Comparison of ENCODE assay signal across 23 cellular contexts in the genomic region with DNA sequence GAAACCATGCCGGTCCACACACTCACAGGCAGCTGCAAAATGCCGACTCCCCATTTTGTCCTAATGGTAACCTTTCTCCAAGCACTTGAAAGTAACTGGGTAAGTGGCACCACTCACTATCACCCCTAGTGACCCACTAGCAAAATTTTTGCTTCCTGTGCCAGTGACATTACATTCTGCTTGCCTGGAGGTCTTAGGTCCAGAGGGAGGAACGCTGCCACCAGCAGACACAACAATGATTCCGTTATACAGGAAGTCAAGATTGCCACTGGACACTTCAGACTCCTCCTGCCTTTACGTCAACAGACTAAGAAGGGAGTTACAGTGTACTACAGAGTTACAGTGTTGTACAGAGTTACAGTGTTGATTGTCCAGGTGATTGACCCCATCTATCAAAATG. TPM values are rescaled to one million over a fixed set of nuclear protein-coding genes. Genes with fewer than 3 reads are reported as not detected.
DNase-seq lines count a peak whose midpoint lies in the region; ATAC-seq, FAIRE-seq and TF ChIP-seq lines count a peak whose summit lies in the region.
"Had no signal": no experiment of that assay in that cellular context is flagged by ENCODE, and none has a peak within 500 bp of the region (broad histone marks: within the 10 kb centered on the region; RNA-seq: fewer than 3 reads in every experiment).

No MANE protein-coding gene starts in this region.

- intact Hi-C loops in lower lobe of right lung (cut with DNase I) = no loop called here

- no peak overlapping the region for H2BK12ac ChIP-seq in H1 (ENCODE audit: low read depth, low read length)

- no peak overlapping the region for H3K14ac ChIP-seq in H1 (ENCODE audit: insufficient read length)

- no peak overlapping the region for H2BK120ac ChIP-seq in H1 (replicated peaks; ENCODE audit: low read depth, low read length)

- no peaks in the 10 kb centered on the region for H3K36me3 Mint-ChIP-seq in activated T-helper 17 cell treated with anti-CD3 and anti-CD28 coated beads, Interleukin-2, amount 50 U/mL, for 72 hours (ENCODE audit: low read depth)
- H3K36me3 Mint-ChIP-seq: CD4-positive, CD25-positive, alpha-beta regulatory T cell had no signal

- no peak overlapping the region for H3K56ac ChIP-seq in H1 (replicated peaks; ENCODE audit: insufficient read length, low read depth, low read length)

- POLR2A ChIA-PET in H1 (lab: Charles Lee; ENCODE audit: partially characterized antibody) = no interaction called here

- no peak for ATAC-seq in activated T-helper 17 cell treated with anti-CD3 and anti-CD28 coated beads, Interleukin-2, amount 50 U/mL, for 72 hours (replicated peaks)
- ATAC-seq in HG03342 (IDR thresholded peaks at IDR 0.05; ENCODE audit: unreplicated experiment) (no peak), lower lobe of right lung (no peak)

- DNase-seq in H1 (ENCODE audit: low read depth in 1 of 2, low spot score in 2 of 2) = no peak
- peak; percentile 74 for DNase-seq in left kidney (ENCODE audit: low read depth, low spot score)
- no peak for DNase-seq in activated CD8-positive, alpha-beta memory T cell treated with anti-CD3 and anti-CD28 coated beads for 24 hours
- no peak for DNase-seq in lower lobe of right lung
- DNase-seq: CD4-positive, CD25-positive, alpha-beta regulatory T cell; DND-41; KG1; NCI-H1105; NCI-H146; NCI-H2029; NCI-H2171; NCI-H345; NCI-H524 treated with DMSO at 0.1 percent for 48 hours; Right ventricle myocardium superior had no signal

- H2AK5ac ChIP-seq in H1 (ENCODE audit: low read depth, low read length) = no peak overlapping the region

- H3K4me3 ChIP-seq in GM12875 (ENCODE audit: low read depth, low read length) (no peak overlapping the region), OCI-LY3 (ENCODE audit: low read length) (no peak overlapping the region), H1 (ENCODE audit: extremely low read depth in 1 of 4, insufficient read depth in 2 of 4, low read depth in 3 of 4, low read length in 4 of 4) (no peak overlapping the region), lower lobe of right lung (no peak overlapping the region)
- H3K4me3 ChIP-seq: A549 had no signal

- no peak overlapping the region for H3K18ac ChIP-seq in H1 (ENCODE audit: extremely low read depth, low read length)

- no peak for TF ChIP-seq POLR2A in H1 (IDR thresholded peaks at IDR 0.05; ENCODE audit: control extremely low read depth in 1 of 2, low read depth in 2 of 2, low read length in 2 of 2)

- H3K79me1 ChIP-seq in H1 (ENCODE audit: low read depth, low read length) = no peaks in the 10 kb centered on the region

- H3K27ac Mint-ChIP-seq in activated T-helper 17 cell treated with anti-CD3 and anti-CD28 coated beads, Interleukin-2, amount 50 U/mL, for 72 hours = no peak overlapping the region
- H3K27ac Mint-ChIP-seq: B cell; CD4-positive, CD25-positive, alpha-beta regulatory T cell had no signal

- peaks cover 13% of the 10 kb centered on the region for H3K27me3 Mint-ChIP-seq in activated T-helper 17 cell treated with anti-CD3 and anti-CD28 coated beads, Interleukin-2, amount 50 U/mL, for 72 hours
- H3K27me3 Mint-ChIP-seq: B cell had no signal

- no peaks in the 10 kb centered on the region for H3K36me3 ChIP-seq in OCI-LY3 (replicated peaks; ENCODE audit: low read depth, low read length)
- H3K36me3 ChIP-seq in H1 (ENCODE audit: control insufficient read depth in 2 of 4, insufficient read depth in 4 of 4, low read length in 3 of 4) = no peaks in the 10 kb centered on the region
- H3K36me3 ChIP-seq in lower lobe of right lung = no peaks in the 10 kb centered on the region

- TF ChIP-seq CTCF in GM12875 (IDR thresholded peaks at IDR 0.05; ENCODE audit: borderline replicate concordance, insufficient read depth, low read depth, low read length) = 0 out of 2 replicates have a peak, but pooled peaks have one; percentile 5
- peak; percentile 12; the same call in 1 of the 2 replicates for TF ChIP-seq CTCF in OCI-LY3 (IDR thresholded peaks at IDR 0.05; ENCODE audit: low read depth, low read length)
- no peak for TF ChIP-seq CTCF in H1 (IDR thresholded peaks at IDR 0.05; ENCODE audit: control extremely low read depth in 1 of 3, insufficient read depth in 1 of 3, low read depth in 1 of 3, low read length in 3 of 3)
- no peak for TF ChIP-seq CTCF in lower lobe of right lung (IDR thresholded peaks at IDR 0.05)

- TF ChIP-seq EP300 in H1 (IDR thresholded peaks at IDR 0.05; ENCODE audit: borderline replicate concordance in 1 of 2, low read depth in 2 of 2, low read length in 2 of 2) = no peak

- no peak overlapping the region for H3K4ac ChIP-seq in H1 (replicated peaks; ENCODE audit: insufficient read length, low read depth, low read length)

- no peak overlapping the region for H4K5ac ChIP-seq in H1 (ENCODE audit: insufficient read length, low read depth, low read length)

- H3K9me3 ChIP-seq in OCI-LY3 (ENCODE audit: insufficient read depth, low read length) (no peaks in the 10 kb centered on the region), H1 (ENCODE audit: insufficient read depth in 2 of 2, low read depth in 1 of 2, low read length in 1 of 2) (no peaks in the 10 kb centered on the region; a peak in 1 of 4 replicates), lower lobe of right lung (no peaks in the 10 kb centered on the region)
- H3K9me3 ChIP-seq: A549 had no signal

- H3K4me2 ChIP-seq in OCI-LY3 (ENCODE audit: low read length) (no peak overlapping the region), H1 (ENCODE audit: insufficient read depth in 1 of 2, low read depth in 2 of 2, low read length in 2 of 2) (no peak overlapping the region)
- H3K4me2 ChIP-seq: A549 had no signal

- H3K79me2 ChIP-seq in OCI-LY3 (ENCODE audit: low read length) (no peaks in the 10 kb centered on the region), H1 (ENCODE audit: control insufficient read depth in 1 of 2, insufficient read depth in 2 of 2, low read length in 2 of 2) (no peaks in the 10 kb centered on the region)

- H3K4me1 ChIP-seq in OCI-LY3 (ENCODE audit: low read length) = peaks cover 10% of the 10 kb centered on the region
- no peaks in the 10 kb centered on the region for H3K4me1 ChIP-seq in H1 (replicated peaks in 1 of 4; ENCODE audit: control insufficient read depth in 3 of 4, insufficient read depth in 4 of 4, low read length in 3 of 4)
- H3K4me1 ChIP-seq in lower lobe of right lung = no peaks in the 10 kb centered on the region
- H3K4me1 ChIP-seq: A549 had no signal

- H3K9me3 Mint-ChIP-seq in activated T-helper 17 cell treated with anti-CD3 and anti-CD28 coated beads, Interleukin-2, amount 50 U/mL, for 72 hours = no peaks in the 10 kb centered on the region
- H3K9me3 Mint-ChIP-seq: CD4-positive, CD25-positive, alpha-beta regulatory T cell had no signal

- H3K27ac ChIP-seq in OCI-LY3 (ENCODE audit: low read length) (no peak overlapping the region), H1 (ENCODE audit: low read depth, low read length) (no peak overlapping the region), lower lobe of right lung (no peak overlapping the region)
- H3K27ac ChIP-seq: A549, HL-60 had no signal

- TF ChIP-seq RAD21 in H1 (IDR thresholded peaks at IDR 0.05 in 1 of 2, conservative IDR thresholded peaks at IDR 0.05 in 1 of 2; ENCODE audit: low read depth in 2 of 2, low read length in 2 of 2) = no peak

- H2BK20ac ChIP-seq in H1 (ENCODE audit: low read length) = no peak overlapping the region

- no peak for FAIRE-seq in H1 (lab: Jason Lieb, UNC)
- FAIRE-seq: A549, GM12892, GM18507 had no signal

- H3K4me3 Mint-ChIP-seq in activated T-helper 17 cell treated with anti-CD3 and anti-CD28 coated beads, Interleukin-2, amount 50 U/mL, for 72 hours = no peak overlapping the region
- H3K4me3 Mint-ChIP-seq: B cell; CD4-positive, CD25-positive, alpha-beta regulatory T cell had no signal

- H2BK15ac ChIP-seq in H1 (ENCODE audit: low read length) = no peak overlapping the region

- WGBS in H1 (ENCODE audit: extremely low coverage in 1 of 2, insufficient coverage in 1 of 2, insufficient read length in 1 of 2, insufficient replicate concordance in 2 of 2, low coverage in 1 of 2, low lambda C conversion rate in 2 of 2, missing lambda C conversion rate in 1 of 2), 2 experiments = 90% methylated on average over 5 of the region's 5 CpGs; no CpG with 5 or more reads in 1 of the 2 experiments

- H2AFZ ChIP-seq in OCI-LY3 (ENCODE audit: low read depth, low read length) (no peak overlapping the region), H1 (ENCODE audit: low read length) (peak overlapping the region; percentile 70; the same call in 1 of the 2 replicates)

- H4K20me1 ChIP-seq in OCI-LY3 (ENCODE audit: insufficient read depth, low read length) (no peaks in the 10 kb centered on the region), H1 (replicated peaks in 1 of 2; ENCODE audit: control insufficient read depth in 1 of 2, insufficient read depth in 2 of 2, low read length in 2 of 2) (no peaks in the 10 kb centered on the region)

- no peak overlapping the region for H3K23ac ChIP-seq in H1 (ENCODE audit: insufficient read length)

- CTCF ChIA-PET in H1 (lab: Charles Lee; ENCODE audit: partially characterized antibody) = interaction anchor here (0.6 to 10.6 kb wide), 4 partner anchors 10 to 424 kb away, joined by 3 to 235 read pairs (median 8); partner anchors contain the start of gene TMEM192

- H3K23me2 ChIP-seq in H1 (ENCODE audit: low read depth, low read length) = no peaks in the 10 kb centered on the region

- H3K4me1 Mint-ChIP-seq in activated T-helper 17 cell treated with anti-CD3 and anti-CD28 coated beads, Interleukin-2, amount 50 U/mL, for 72 hours = no peaks in the 10 kb centered on the region
- H3K4me1 Mint-ChIP-seq: B cell; CD4-positive, CD25-positive, alpha-beta regulatory T cell had no signal

- no peak overlapping the region for H4K8ac ChIP-seq in H1 (ENCODE audit: extremely low read depth, insufficient read depth, low read length)

- H3K27me3 ChIP-seq in OCI-LY3 (ENCODE audit: low read depth, low read length) (no peaks in the 10 kb centered on the region), H1 (replicated peaks in 1 of 4; ENCODE audit: control insufficient read depth in 3 of 4, extremely low read depth in 1 of 4, insufficient read depth in 3 of 4, low read length in 3 of 4) (no peaks in the 10 kb centered on the region), lower lobe of right lung (ENCODE audit: low read depth) (peaks cover 4% of the 10 kb centered on the region)

- no peak overlapping the region for H3K9ac ChIP-seq in OCI-LY3 (ENCODE audit: low read length)
- no peak overlapping the region for H3K9ac ChIP-seq in H1 (replicated peaks in 1 of 4; ENCODE audit: extremely low read depth in 1 of 4, low read depth in 3 of 4, low read length in 3 of 4)

- H4K91ac ChIP-seq in H1 (replicated peaks; ENCODE audit: insufficient read length, low read length) = no peak overlapping the region

- no peak overlapping the region for H2BK5ac ChIP-seq in H1 (ENCODE audit: low read depth, low read length)

RNA-seq across cellular contexts. Expression of gene TMEM192, which starts 11.8 kb away (rescaled TPM):
- 10.2 and 10.9 TPM in 2 replicates for total RNA-seq in H1 (2021; fragmentation: NEBNext Ultra II Directional; extraction: Animal tissue kit (Norgen Biotek cat#: 25700))
- 4.2 and 7.3 TPM in 2 replicates for polyA plus RNA-seq in H1 (2011; rRNA removed)
- 7.5 TPM for polyA plus RNA-seq in H1 (2011; cell fraction: cytosol; rRNA removed)
- 6.6 TPM for polyA plus RNA-seq in H1 (2011; cell fraction: nucleus; rRNA removed)
- polyA plus RNA-seq in H1 (2012, experiment 1 of 2) = 5.3 to 10.0 TPM (median 6.4 TPM) in 4 replicates
- 1.0 TPM for polyA plus RNA-seq in H1 (2012, experiment 2 of 2)
- 11.1 TPM for polyA plus RNA-seq in H1 (2013, experiment 1 of 2)
- polyA plus RNA-seq in H1 (2013, experiment 2 of 2) = 12.7 TPM
- polyA minus RNA-seq in H1 (2011; rRNA and poly(A)+ RNA removed) = 13.0 and 16.6 TPM in 2 replicates
- 4.7 TPM for polyA minus RNA-seq in H1 (2011; cell fraction: cytosol; rRNA and poly(A)+ RNA removed)
- 8.3 TPM for polyA minus RNA-seq in H1 (2011; cell fraction: nucleus; rRNA and poly(A)+ RNA removed)
- total RNA-seq in activated T-helper 17 cell treated with anti-CD3 and anti-CD28 coated beads, Interleukin-2, amount 50 U/mL, for 72 hours = 10 to 100 TPM in 1 of 2 donors, 1 to 10 TPM in 1; 7.8 to 17.9 TPM
- total RNA-seq in lower lobe of right lung = 23.3 TPM

Comparison
In these comparisons a context has a peak if more than half of its experiments do, and no peak if none do; other contexts are left out.
1. CTCF ChIP-seq: peak in GM12875 (single experiment) and OCI-LY3 (single experiment); none in H1 (0 of 3) and lower lobe of right lung (single experiment).